9 cellular contexts compared by ENCODE assay signal in genomic region chr1:36864182-36865079, GRCh38.
DNase-seq lines count a peak whose midpoint lies in the region; ATAC-seq and TF ChIP-seq lines count a peak whose summit lies in the region.
"Had no signal": no experiment of that assay in that cellular context is flagged by ENCODE, and none has a peak within 500 bp of the region (broad histone marks: within the 10 kb centered on the region; RNA-seq: fewer than 3 reads in every experiment).

No MANE protein-coding gene starts in this region.

- CTCF ChIA-PET in HEK293 (lab: Yijun Ruan, JAX) (interaction anchor here (0.6 to 2.6 kb wide), 28 partner anchors 10 to 719 kb away, joined by 3 to 25 read pairs (median 3); no protein-coding TSS in a partner anchor), WTC11 (lab: Charles Lee) (interaction anchor here (0.6 to 6.3 kb wide), 68 partner anchors 11 to 1074 kb away, joined by 3 to 125 read pairs (median 4); no protein-coding TSS in a partner anchor)

- no peak overlapping the region for H2AFZ ChIP-seq in neural cell (ENCODE audit: low read depth, low read length)

- no peak for TF ChIP-seq EP300 in neural cell (conservative IDR thresholded peaks at IDR 0.05; ENCODE audit: poor library complexity, severe bottlenecking)

- ATAC-seq in WTC11, result peak; percentile 71
- ATAC-seq: mucosa of descending colon had no signal

- DNase-seq in NCI-H1105 (lab: John Stamatoyannopoulos, UW) (peak; percentile 17), NCI-H1105 treated with DMSO at 0.1 percent for 48 hours (lab: John Stamatoyannopoulos, UW) (no peak), WTC11 (ENCODE audit: low spot score) (peak; percentile 80), NCI-H1694 (lab: John Stamatoyannopoulos, UW) (no peak), NCI-H2171 (lab: John Stamatoyannopoulos, UW) (no peak), GOT3 (lab: John Stamatoyannopoulos, UW) (no peak)

- H3K27ac Mint-ChIP-seq in WTC11, result no peak overlapping the region

- POLR2A ChIA-PET in HEK293 (lab: Yijun Ruan, JAX) (no interaction called here), WTC11 (lab: Charles Lee) (interaction anchor here (0.6 to 1.0 kb wide), 2 partner anchors 16 to 128 kb away, joined by 3 read pairs; no protein-coding TSS in a partner anchor)

- H3K4me2 ChIP-seq in neural cell (ENCODE audit: low read length), result no peak overlapping the region

- H3K4me1 ChIP-seq in HEK293 (ENCODE audit: control insufficient read depth, insufficient read depth, low read length), result no peaks in the 10 kb centered on the region

- no peak for TF ChIP-seq RAD21 in neural cell (conservative IDR thresholded peaks at IDR 0.05)

- no peak overlapping the region for H3K9ac ChIP-seq in neural cell (ENCODE audit: low read length)

- no peaks in the 10 kb centered on the region for H3K36me3 Mint-ChIP-seq in WTC11

- H3K36me3 ChIP-seq in HEK293 (ENCODE audit: control insufficient read depth in 2 of 2, insufficient read depth in 1 of 2, low read length in 2 of 2) (no peaks in the 10 kb centered on the region), neural cell (ENCODE audit: insufficient read depth, low read length) (no peaks in the 10 kb centered on the region)

- no peak overlapping the region for H3K4me3 Mint-ChIP-seq in WTC11

- H3K4me3 ChIP-seq in HEK293 (ENCODE audit: low read depth, low read length) (no peak overlapping the region), neural cell (ENCODE audit: low read length) (no peak overlapping the region)
- H3K4me3 ChIP-seq: mucosa of descending colon had no signal

- no peaks in the 10 kb centered on the region for H4K20me1 ChIP-seq in neural cell (ENCODE audit: insufficient read depth)

- H3K9me2 ChIP-seq in neural cell (ENCODE audit: insufficient read depth, low read length), result no peaks in the 10 kb centered on the region

- no peaks in the 10 kb centered on the region for H3K9me3 Mint-ChIP-seq in WTC11

- H3K27me3 Mint-ChIP-seq in WTC11 (ENCODE audit: low read depth), result no peaks in the 10 kb centered on the region; the same call in 1 of the 2 replicates

- H3K79me2 ChIP-seq in neural cell (replicated peaks; ENCODE audit: insufficient read depth, low read length), result no peaks in the 10 kb centered on the region

- TF ChIP-seq CTCF in HEK293 (tag by site-specific recombination; IDR thresholded peaks at IDR 0.05) (peak; percentile 41; the same call in 1 of the 2 replicates), WTC11 (IDR thresholded peaks at IDR 0.05) (peak; percentile 96), neural cell (IDR thresholded peaks at IDR 0.05; ENCODE audit: poor library complexity, severe bottlenecking) (peak; percentile 17)

- no peak overlapping the region for H3K27ac ChIP-seq in HEK293 (ENCODE audit: extremely low read depth, low read depth, low read length)
- H3K27ac ChIP-seq in neural cell (ENCODE audit: low read length), result no peak overlapping the region

- H3K27me3 ChIP-seq in neural cell (ENCODE audit: insufficient read depth, low read depth, low read length), result no peaks in the 10 kb centered on the region

- no peaks in the 10 kb centered on the region for H3F3A ChIP-seq in neural cell (ENCODE audit: insufficient read depth, low read length, poor library complexity, severe bottlenecking)

- no peaks in the 10 kb centered on the region; the same call in none of the 2 replicates for H3K4me1 Mint-ChIP-seq in WTC11

- no peaks in the 10 kb centered on the region for H3K9me3 ChIP-seq in HEK293 (ENCODE audit: control insufficient read depth, insufficient read depth, low read depth, low read length)
- no peaks in the 10 kb centered on the region for H3K9me3 ChIP-seq in neural cell (ENCODE audit: low read length)
- H3K9me3 ChIP-seq: mucosa of descending colon had no signal

TF ChIP-seq in HEK293, 187 proteins besides CTCF, POLR2A, EP300 and RAD21:
- TF ChIP-seq ZNF600 (tag by site-specific recombination; IDR thresholded peaks at IDR 0.05), result 0 out of 2 replicates have a peak, but pooled peaks have one; percentile 16
- no peak for TF ChIP-seq ZNF670 (tag by site-specific recombination; IDR thresholded peaks at IDR 0.05; ENCODE audit: low read depth)

TF ChIP-seq in WTC11, 78 proteins besides CTCF, POLR2A, EP300 and RAD21:
- TF ChIP-seq NR3C1 (CRISPR knock-in tag; conservative IDR thresholded peaks at IDR 0.05; ENCODE audit: low read depth), result no peak
- TF ChIP-seq ESRRA (CRISPR knock-in tag; IDR thresholded peaks at IDR 0.05; ENCODE audit: borderline replicate concordance), result no peak
- TF ChIP-seq E2F1 (CRISPR knock-in tag; IDR thresholded peaks at IDR 0.05), result no peak
- TF ChIP-seq AR (CRISPR knock-in tag; IDR thresholded peaks at IDR 0.05), result no peak

TF ChIP-seq in neural cell, 6 proteins besides CTCF, POLR2A, EP300 and RAD21:
- TF ChIP-seq EZH2 (IDR thresholded peaks at IDR 0.05; ENCODE audit: borderline replicate concordance, insufficient read depth, low read length, poor library complexity, severe bottlenecking) (no peak), REST (IDR thresholded peaks at IDR 0.05; ENCODE audit: borderline replicate concordance) (no peak), POLR2AphosphoS5 (IDR thresholded peaks at IDR 0.05) (no peak), SMC3 (conservative IDR thresholded peaks at IDR 0.05; ENCODE audit: poor library complexity) (no peak), TAF1 (IDR thresholded peaks at IDR 0.05; ENCODE audit: low read depth) (no peak), MXI1 (conservative IDR thresholded peaks at IDR 0.05; ENCODE audit: poor library complexity, severe bottlenecking) (no peak)

Comparison
In these comparisons a context has a peak if more than half of its experiments do, and no peak if none do; other contexts are left out.
1. DNase-seq: peak in NCI-H1105 (single experiment) and WTC11 (single experiment); none in NCI-H1105 treated with DMSO at 0.1 percent for 48 hours (single experiment), NCI-H1694 (single experiment), NCI-H2171 (single experiment) and GOT3 (single experiment).
2. CTCF ChIP-seq: peak in every context shown above with its lines; median percentile 96 in WTC11; 41 in HEK293; 17 in neural cell.